1 cellular context compared by ENCODE assay signal in genomic region chr4:8168232-8168631, GRCh38.
TF ChIP-seq lines count a peak whose summit lies in the region.

No MANE protein-coding gene starts in this region.

TF ChIP-seq in GM12878, 131 proteins besides CTCF, POLR2A, EP300 and RAD21 (continued from another document):
- TF ChIP-seq, protein P1, sequence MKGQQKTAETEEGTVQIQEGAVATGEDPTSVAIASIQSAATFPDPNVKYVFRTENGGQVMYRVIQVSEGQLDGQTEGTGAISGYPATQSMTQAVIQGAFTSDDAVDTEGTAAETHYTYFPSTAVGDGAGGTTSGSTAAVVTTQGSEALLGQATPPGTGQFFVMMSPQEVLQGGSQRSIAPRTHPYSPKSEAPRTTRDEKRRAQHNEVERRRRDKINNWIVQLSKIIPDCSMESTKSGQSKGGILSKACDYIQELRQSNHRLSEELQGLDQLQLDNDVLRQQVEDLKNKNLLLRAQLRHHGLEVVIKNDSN (IDR thresholded peaks at IDR 0.05; ENCODE audit: borderline replicate concordance, extremely low read length, insufficient read depth, low read depth, low read length) = no peak
- TF ChIP-seq, protein P2, sequence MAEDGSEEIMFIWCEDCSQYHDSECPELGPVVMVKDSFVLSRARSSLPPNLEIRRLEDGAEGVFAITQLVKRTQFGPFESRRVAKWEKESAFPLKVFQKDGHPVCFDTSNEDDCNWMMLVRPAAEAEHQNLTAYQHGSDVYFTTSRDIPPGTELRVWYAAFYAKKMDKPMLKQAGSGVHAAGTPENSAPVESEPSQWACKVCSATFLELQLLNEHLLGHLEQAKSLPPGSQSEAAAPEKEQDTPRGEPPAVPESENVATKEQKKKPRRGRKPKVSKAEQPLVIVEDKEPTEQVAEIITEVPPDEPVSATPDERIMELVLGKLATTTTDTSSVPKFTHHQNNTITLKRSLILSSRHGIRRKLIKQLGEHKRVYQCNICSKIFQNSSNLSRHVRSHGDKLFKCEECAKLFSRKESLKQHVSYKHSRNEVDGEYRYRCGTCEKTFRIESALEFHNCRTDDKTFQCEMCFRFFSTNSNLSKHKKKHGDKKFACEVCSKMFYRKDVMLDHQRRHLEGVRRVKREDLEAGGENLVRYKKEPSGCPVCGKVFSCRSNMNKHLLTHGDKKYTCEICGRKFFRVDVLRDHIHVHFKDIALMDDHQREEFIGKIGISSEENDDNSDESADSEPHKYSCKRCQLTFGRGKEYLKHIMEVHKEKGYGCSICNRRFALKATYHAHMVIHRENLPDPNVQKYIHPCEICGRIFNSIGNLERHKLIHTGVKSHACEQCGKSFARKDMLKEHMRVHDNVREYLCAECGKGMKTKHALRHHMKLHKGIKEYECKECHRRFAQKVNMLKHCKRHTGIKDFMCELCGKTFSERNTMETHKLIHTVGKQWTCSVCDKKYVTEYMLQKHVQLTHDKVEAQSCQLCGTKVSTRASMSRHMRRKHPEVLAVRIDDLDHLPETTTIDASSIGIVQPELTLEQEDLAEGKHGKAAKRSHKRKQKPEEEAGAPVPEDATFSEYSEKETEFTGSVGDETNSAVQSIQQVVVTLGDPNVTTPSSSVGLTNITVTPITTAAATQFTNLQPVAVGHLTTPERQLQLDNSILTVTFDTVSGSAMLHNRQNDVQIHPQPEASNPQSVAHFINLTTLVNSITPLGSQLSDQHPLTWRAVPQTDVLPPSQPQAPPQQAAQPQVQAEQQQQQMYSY (CRISPR knock-in tag; IDR thresholded peaks at IDR 0.05) = no peak
- TF ChIP-seq SIN3A (IDR thresholded peaks at IDR 0.05; ENCODE audit: low read depth, low read length) (no peak), TAF1 (IDR thresholded peaks at IDR 0.05; ENCODE audit: borderline replicate concordance, low read depth, low read length) (no peak)
TF ChIP-seq in GM12878: peak in this region for 0.
